ENCODE assay signal across 8 cellular contexts in genomic region chr6:2940010-2940850, GRCh38. TPM values are rescaled to one million over a fixed set of nuclear protein-coding genes. Genes with fewer than 3 reads are reported as not detected.
A peak's percentile ranks its signal among the peaks of the same experiment; 100 is the strongest.
DNase-seq lines count a peak whose midpoint lies in the region; ATAC-seq and TF ChIP-seq lines count a peak whose summit lies in the region.

No MANE protein-coding gene starts in this region.

- H3K9me3 ChIP-seq in SJCRH30 (replicated peaks), result no peaks in the 10 kb centered on the region

- H3K4me3 ChIP-seq in SJCRH30, result no peak overlapping the region

- no peaks in the 10 kb centered on the region for H3K27me3 Mint-ChIP-seq in T-helper 2 cell treated with Interferon-gamma antibody and Interleukin-4, amounts not matched to agents 5 μg/mL and 100 μg/mL, for 36 hours (ENCODE audit: low read depth)

- H3K27ac Mint-ChIP-seq in T-helper 2 cell treated with Interferon-gamma antibody and Interleukin-4, amounts not matched to agents 5 μg/mL and 100 μg/mL, for 36 hours, result peak overlapping the region; percentile 93

- H3K36me3 Mint-ChIP-seq in T-helper 2 cell treated with Interferon-gamma antibody and Interleukin-4, amounts not matched to agents 5 μg/mL and 100 μg/mL, for 36 hours (ENCODE audit: low read depth), result peaks cover 40% of the 10 kb centered on the region

- peaks cover 44% of the 10 kb centered on the region for H3K9me3 Mint-ChIP-seq in T-helper 2 cell treated with Interferon-gamma antibody and Interleukin-4, amounts not matched to agents 5 μg/mL and 100 μg/mL, for 36 hours

- H3K4me3 Mint-ChIP-seq in T-helper 2 cell treated with Interferon-gamma antibody and Interleukin-4, amounts not matched to agents 5 μg/mL and 100 μg/mL, for 36 hours, result peak overlapping the region; percentile 77

- H3K27ac ChIP-seq in SJCRH30, result no peak overlapping the region

- no peaks in the 10 kb centered on the region for H3K4me1 ChIP-seq in SJCRH30

- H3K27me3 ChIP-seq in SJCRH30, result no peaks in the 10 kb centered on the region

- peak; percentile 39 for TF ChIP-seq POLR2A in GM18951 (IDR thresholded peaks at IDR 0.05; ENCODE audit: extremely low read depth, insufficient read depth, insufficient read length)

- H3K4me1 Mint-ChIP-seq in T-helper 2 cell treated with Interferon-gamma antibody and Interleukin-4, amounts not matched to agents 5 μg/mL and 100 μg/mL, for 36 hours (ENCODE audit: low read depth), result peaks cover 54% of the 10 kb centered on the region

- DNase-seq in T-helper 2 cell treated with Interferon-gamma antibody and Interleukin-4, amounts not matched to agents 5 μg/mL and 100 μg/mL, for 36 hours (ENCODE audit: low spot score), result peak; percentile 91
- peak; percentile 83 for DNase-seq in central memory CD4-positive, alpha-beta T cell
- DNase-seq in stimulated activated CD8-positive, alpha-beta memory T cell treated with anti-CD3 and anti-CD28 coated beads, Interleukin-15, amount 100 ng/mL, for 1 hour (ENCODE audit: low read depth), result peak; percentile 35
- DNase-seq in SJCRH30, result no peak
- no peak for DNase-seq in NCI-H1048 (lab: John Stamatoyannopoulos, UW)
- DNase-seq in GM03348 (ENCODE audit: low spot score), result no peak

- H3K36me3 ChIP-seq in SJCRH30, result no peaks in the 10 kb centered on the region

- in situ Hi-C loops in GM18951 (cut with MboI; ENCODE audit: low sequenced_read_pairs, unreplicated experiment), result no loop called here

- peak; percentile 83 for ATAC-seq in HG02973 (IDR thresholded peaks at IDR 0.05; ENCODE audit: unreplicated experiment)

RNA-seq across cellular contexts. Expression of gene SERPINB6, which starts 31.1 kb away (rescaled TPM):
- total RNA-seq in SJCRH30 (2014; rRNA removed; shearing (Covaris generic)), result 60.4 and 62.5 TPM in 2 replicates

RNA-seq across cellular contexts. Expression of gene SERPINB9, which starts 37.1 kb away (rescaled TPM):
- 0.81 and 0.89 TPM in 2 replicates for total RNA-seq in SJCRH30 (2014; rRNA removed; shearing (Covaris generic))

RNA-seq across cellular contexts. Expression of gene NQO2, which starts 59.5 kb away (rescaled TPM):
- total RNA-seq in SJCRH30 (2014; rRNA removed; shearing (Covaris generic)), result 15.4 and 17.5 TPM in 2 replicates

Comparison
In these comparisons a context has a peak if more than half of its experiments do, and no peak if none do; other contexts are left out.
1. DNase-seq: peak in T-helper 2 cell treated with Interferon-gamma antibody and Interleukin-4, amounts not matched to agents 5 μg/mL and 100 μg/mL, for 36 hours (single experiment), central memory CD4-positive, alpha-beta T cell (single experiment) and stimulated activated CD8-positive, alpha-beta memory T cell treated with anti-CD3 and anti-CD28 coated beads, Interleukin-15, amount 100 ng/mL, for 1 hour (single experiment); none in SJCRH30 (0 of 2), NCI-H1048 (single experiment) and GM03348 (single experiment).